ENCODE assay signal across 9 cellular contexts in the genomic region with DNA sequence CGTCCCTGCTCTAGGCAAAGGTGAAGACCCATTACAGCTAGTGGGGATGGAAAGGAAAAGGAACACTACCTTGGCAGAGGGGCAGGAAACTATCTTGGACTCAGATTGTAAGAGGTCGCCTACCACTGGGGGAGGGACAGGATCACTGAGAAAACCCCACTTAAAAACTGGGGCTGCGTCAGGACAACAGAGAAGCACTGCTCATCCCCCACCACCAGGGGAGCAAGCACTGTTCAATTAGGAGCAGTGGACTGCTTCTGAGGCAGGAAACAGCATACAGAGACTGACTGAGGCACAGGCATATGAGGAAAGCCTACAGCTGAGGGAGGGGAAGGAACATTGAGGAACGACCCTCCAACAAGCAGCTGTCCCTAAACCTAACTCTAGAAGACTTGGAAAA. TPM values are rescaled to one million over a fixed set of nuclear protein-coding genes. Genes with fewer than 3 reads are reported as not detected.
A peak's percentile ranks its signal among the peaks of the same experiment; 100 is the strongest.
DNase-seq lines count a peak whose midpoint lies in the region; ATAC-seq, FAIRE-seq and TF ChIP-seq lines count a peak whose summit lies in the region.
"Had no signal": no experiment of that assay in that cellular context is flagged by ENCODE, and none has a peak within 500 bp of the region (broad histone marks: within the 10 kb centered on the region; RNA-seq: fewer than 3 reads in every experiment).

No MANE protein-coding gene starts in this region.

- no peaks in the 10 kb centered on the region for H4K20me1 ChIP-seq in hepatocyte (ENCODE audit: insufficient read depth, poor library complexity, severe bottlenecking)

- H3K4me2 ChIP-seq in hepatocyte = no peak overlapping the region

- no peak for FAIRE-seq in small intestine (lab: Jason Lieb, UNC)

- H3K27ac ChIP-seq in cardiac muscle cell = peak overlapping the region; percentile 12
- H3K27ac ChIP-seq in right atrium auricular region = peak overlapping the region in 1 of 2 donors; percentile 14
- no peak overlapping the region for H3K27ac ChIP-seq in hepatocyte
- no peak overlapping the region for H3K27ac ChIP-seq in small intestine (ENCODE audit: low read depth in 1 of 2, low read length in 1 of 2)
- H3K27ac ChIP-seq: parathyroid adenoma had no signal

- H3K4me3 ChIP-seq in cardiac muscle cell (no peak overlapping the region), right atrium auricular region (no peak overlapping the region), hepatocyte (no peak overlapping the region), small intestine (ENCODE audit: low read depth in 1 of 2, low read length in 2 of 2) (no peak overlapping the region)

- WGBS in hepatocyte (ENCODE audit: low lambda C conversion rate, missing lambda C conversion rate) = 83% methylated on average over 4 of the region's 4 CpGs
- 76 to 81% (median 77%) methylated on average over 4 of the region's 4 CpGs for WGBS in small intestine, 3 donors

- no peaks in the 10 kb centered on the region for H3K27me3 ChIP-seq in cardiac muscle cell
- no peaks in the 10 kb centered on the region for H3K27me3 ChIP-seq in right atrium auricular region
- no peaks in the 10 kb centered on the region for H3K27me3 ChIP-seq in hepatocyte
- no peaks in the 10 kb centered on the region for H3K27me3 ChIP-seq in small intestine (ENCODE audit: control insufficient read depth in 2 of 2, insufficient read depth in 2 of 2, low read length in 2 of 2)

- TF ChIP-seq CTCF in cardiac muscle cell (IDR thresholded peaks at IDR 0.05; ENCODE audit: low read depth, low read length) (peak; percentile 42), right atrium auricular region (IDR thresholded peaks at IDR 0.05) (peak in 1 of 2 donors; percentile 48), hepatocyte (IDR thresholded peaks at IDR 0.05; ENCODE audit: poor library complexity) (peak; percentile 8)

- H2AFZ ChIP-seq in hepatocyte = no peak overlapping the region
- H2AFZ ChIP-seq: parathyroid adenoma had no signal

- peak; percentile 92 for ATAC-seq in HG02759 (IDR thresholded peaks at IDR 0.05; ENCODE audit: unreplicated experiment)

- no peaks in the 10 kb centered on the region for H3K79me2 ChIP-seq in hepatocyte
- H3K79me2 ChIP-seq: parathyroid adenoma had no signal

- H3K9me3 ChIP-seq in cardiac muscle cell (ENCODE audit: low read depth) (no peaks in the 10 kb centered on the region), right atrium auricular region (no peaks in the 10 kb centered on the region), hepatocyte (ENCODE audit: low read depth) (no peaks in the 10 kb centered on the region), small intestine (ENCODE audit: control insufficient read depth, low read depth) (no peaks in the 10 kb centered on the region)

- peaks cover 7% of the 10 kb centered on the region for H3K36me3 ChIP-seq in cardiac muscle cell
- peaks cover 30% of the 10 kb centered on the region for H3K36me3 ChIP-seq in right atrium auricular region
- no peaks in the 10 kb centered on the region for H3K36me3 ChIP-seq in hepatocyte (replicated peaks; ENCODE audit: insufficient read depth, low read depth)
- H3K36me3 ChIP-seq in small intestine (ENCODE audit: control insufficient read depth in 2 of 2, insufficient read depth in 2 of 2, low read length in 2 of 2) = no peaks in the 10 kb centered on the region

- H3K4me1 ChIP-seq in cardiac muscle cell (ENCODE audit: low read depth) = peaks cover 24% of the 10 kb centered on the region
- H3K4me1 ChIP-seq in right atrium auricular region = peaks cover 0 to 11% of the 10 kb centered on the region in 2 donors
- no peaks in the 10 kb centered on the region for H3K4me1 ChIP-seq in hepatocyte (ENCODE audit: insufficient read depth)
- no peaks in the 10 kb centered on the region for H3K4me1 ChIP-seq in small intestine (ENCODE audit: control insufficient read depth in 2 of 2, insufficient read depth in 1 of 2, low read depth in 1 of 2, low read length in 1 of 2)
- H3K4me1 ChIP-seq: parathyroid adenoma had no signal

- DNase-seq in cardiac muscle cell (ENCODE audit: low read depth in 1 of 2, low spot score in 1 of 2) (no peak), right atrium auricular region (ENCODE audit: low spot score) (no peak), RKO (ENCODE audit: low spot score) (peak; percentile 20), hepatocyte (ENCODE audit: low spot score) (no peak), small intestine (no peak), NCI-H82 treated with DMSO at 0.1 percent for 48 hours (lab: John Stamatoyannopoulos, UW; ENCODE audit: unreplicated experiment) (no peak)
- DNase-seq in effector CD8-positive, alpha-beta T cell (lab: John Stamatoyannopoulos, UW) = no peak

- no peaks in the 10 kb centered on the region for H3K9me2 ChIP-seq in hepatocyte (replicated peaks; ENCODE audit: insufficient read depth)

RNA-seq across cellular contexts. Expression of gene DLAT, which starts 20.8 kb away (rescaled TPM):
- 70.6 and 77.9 TPM in 2 replicates for total RNA-seq in cardiac muscle cell
- polyA plus RNA-seq in cardiac muscle cell = 94.7 and 110 TPM in 2 replicates
- 10 to 100 TPM; 58.5 to 98.1 TPM for total RNA-seq in right atrium auricular region
- 40.5 and 42.1 TPM in 2 replicates for total RNA-seq in hepatocyte
- 27.9 and 32.7 TPM in 2 replicates for polyA plus RNA-seq in hepatocyte
- 10 to 100 TPM; 24.0 to 28.4 (median 24.9) TPM for polyA plus RNA-seq in small intestine
